Comparison of ENCODE assay signal across 25 cellular contexts in the genomic region with DNA sequence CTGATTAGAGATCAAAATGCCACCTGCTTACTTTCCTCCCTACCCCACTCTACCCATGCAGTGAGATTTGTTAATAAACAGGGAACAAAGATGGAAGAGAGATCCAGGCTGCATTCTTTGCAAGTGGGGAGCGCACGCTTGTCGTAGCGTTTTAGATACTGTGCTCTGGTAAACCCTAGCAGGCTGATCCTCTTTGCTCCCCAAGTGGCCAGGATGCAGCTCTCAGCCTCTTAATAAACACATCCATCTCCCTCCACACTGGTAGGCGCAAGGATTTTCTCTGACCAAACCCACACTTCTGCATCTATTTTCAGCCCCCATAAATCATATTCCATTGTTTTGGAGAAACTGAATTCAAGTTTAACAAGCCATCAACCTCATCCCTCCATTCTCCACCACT. TPM values are rescaled to one million over a fixed set of nuclear protein-coding genes. Genes with fewer than 3 reads are reported as not detected.
A peak's percentile ranks its signal among the peaks of the same experiment; 100 is the strongest.
DNase-seq lines count a peak whose midpoint lies in the region; ATAC-seq and TF ChIP-seq lines count a peak whose summit lies in the region.
"Had no signal": no experiment of that assay in that cellular context is flagged by ENCODE, and none has a peak within 500 bp of the region (broad histone marks: within the 10 kb centered on the region; RNA-seq: fewer than 3 reads in every experiment).

No MANE protein-coding gene starts in this region.

- H3K9me3 Mint-ChIP-seq in activated naive CD8-positive, alpha-beta T cell treated with anti-CD3 and anti-CD28 coated beads for 36 hours = peaks cover 2% of the 10 kb centered on the region

- peaks cover 14% of the 10 kb centered on the region for H4K20me1 ChIP-seq in neural cell (ENCODE audit: insufficient read depth)

- H3K36me3 Mint-ChIP-seq in activated naive CD8-positive, alpha-beta T cell treated with anti-CD3 and anti-CD28 coated beads for 36 hours = peaks cover 4% of the 10 kb centered on the region
- H3K36me3 Mint-ChIP-seq: activated naive CD4-positive, alpha-beta T cell treated with anti-CD3 and anti-CD28 coated beads, Interleukin-2, amount 10 ng/mL, durations not matched to agents 7 days and 5 days had no signal

- no peaks in the 10 kb centered on the region for H3K36me3 ChIP-seq in neural cell (ENCODE audit: insufficient read depth, low read length)
- H3K36me3 ChIP-seq: esophagus squamous epithelium, gastrocnemius medialis, right atrium auricular region, tibial artery had no signal

- H3K27me3 ChIP-seq in neural cell (ENCODE audit: insufficient read depth, low read depth, low read length) = no peaks in the 10 kb centered on the region
- H3K27me3 ChIP-seq: right atrium auricular region, SJCRH30 had no signal

- TF ChIP-seq CTCF in neural cell (IDR thresholded peaks at IDR 0.05; ENCODE audit: poor library complexity, severe bottlenecking) = peak; percentile 13

- ATAC-seq in GM21367 (IDR thresholded peaks at IDR 0.05; ENCODE audit: unreplicated experiment) = no peak
- no peak for ATAC-seq in HG02798 (IDR thresholded peaks at IDR 0.05; ENCODE audit: poor library complexity, unreplicated experiment)
- ATAC-seq: activated CD8-positive, alpha-beta memory T cell treated with anti-CD3 and anti-CD28 coated beads, Interleukin-2, amount 10 ng/mL, durations not matched to agents 7 days and 5 days; gastrocnemius medialis had no signal

- H3K4me3 ChIP-seq in neural cell (ENCODE audit: low read length) = peak overlapping the region; percentile 90
- H3K4me3 ChIP-seq: esophagus squamous epithelium, gastrocnemius medialis, right atrium auricular region, tibial artery had no signal

- H3K4me1 Mint-ChIP-seq in activated naive CD8-positive, alpha-beta T cell treated with anti-CD3 and anti-CD28 coated beads for 36 hours = peaks cover 10% of the 10 kb centered on the region

- H3K4me2 ChIP-seq in neural cell (ENCODE audit: low read length) = peak overlapping the region; percentile 100

- peak overlapping the region; percentile 41 for H3K9ac ChIP-seq in neural cell (ENCODE audit: low read length)

- H2AFZ ChIP-seq in neural cell (ENCODE audit: low read depth, low read length) = no peak overlapping the region

- H3K9me3 ChIP-seq in neural cell (ENCODE audit: low read length) = no peaks in the 10 kb centered on the region
- H3K9me3 ChIP-seq: gastrocnemius medialis, right atrium auricular region, SJCRH30, tibial artery had no signal

- peaks cover 70% of the 10 kb centered on the region for H3K27me3 Mint-ChIP-seq in activated naive CD8-positive, alpha-beta T cell treated with anti-CD3 and anti-CD28 coated beads for 36 hours

- TF ChIP-seq RAD21 in neural cell (conservative IDR thresholded peaks at IDR 0.05) = no peak

- H3K9me2 ChIP-seq in neural cell (ENCODE audit: insufficient read depth, low read length) = no peaks in the 10 kb centered on the region

- no peaks in the 10 kb centered on the region for H3F3A ChIP-seq in neural cell (ENCODE audit: insufficient read depth, low read length, poor library complexity, severe bottlenecking)

- no peak overlapping the region for H3K27ac Mint-ChIP-seq in activated naive CD8-positive, alpha-beta T cell treated with anti-CD3 and anti-CD28 coated beads for 36 hours
- H3K27ac Mint-ChIP-seq: activated CD4-positive, alpha-beta T cell treated with anti-CD3 and anti-CD28 coated beads, Interleukin-2, amount 10 ng/mL, durations not matched to agents 24 days and 14 days; activated CD8-positive, alpha-beta memory T cell treated with anti-CD3 and anti-CD28 coated beads, Interleukin-2, amount 10 ng/mL, durations not matched to agents 7 days and 5 days; activated naive CD4-positive, alpha-beta T cell treated with anti-CD3 and anti-CD28 coated beads, Interleukin-2, amount 10 ng/mL, durations not matched to agents 7 days and 5 days; CD4-positive, alpha-beta T cell; stimulated activated naive CD8-positive, alpha-beta T cell treated with anti-CD3 and anti-CD28 coated beads, Interleukin-15, Interleukin-2, amounts not matched to agents 100 ng/mL and 50 ng/mL, for 24 hours had no signal

- H3K4me3 Mint-ChIP-seq in activated naive CD8-positive, alpha-beta T cell treated with anti-CD3 and anti-CD28 coated beads for 36 hours = no peak overlapping the region
- H3K4me3 Mint-ChIP-seq: activated CD4-positive, alpha-beta T cell treated with anti-CD3 and anti-CD28 coated beads, Interleukin-2, amount 10 ng/mL, durations not matched to agents 24 days and 14 days; activated CD8-positive, alpha-beta memory T cell treated with anti-CD3 and anti-CD28 coated beads, Interleukin-2, amount 10 ng/mL, durations not matched to agents 7 days and 5 days; activated naive CD4-positive, alpha-beta T cell treated with anti-CD3 and anti-CD28 coated beads, Interleukin-2, amount 10 ng/mL, durations not matched to agents 7 days and 5 days; CD4-positive, alpha-beta T cell; stimulated activated naive CD8-positive, alpha-beta T cell treated with anti-CD3 and anti-CD28 coated beads, Interleukin-15, Interleukin-2, amounts not matched to agents 100 ng/mL and 50 ng/mL, for 24 hours had no signal

- peaks cover 57% of the 10 kb centered on the region for H3K79me2 ChIP-seq in neural cell (replicated peaks; ENCODE audit: insufficient read depth, low read length)

- TF ChIP-seq EP300 in neural cell (conservative IDR thresholded peaks at IDR 0.05; ENCODE audit: poor library complexity, severe bottlenecking) = no peak

- H3K27ac ChIP-seq in caudate nucleus (ENCODE audit: low read depth, low read length) (peak overlapping the region; percentile 19), neural cell (ENCODE audit: low read length) (no peak overlapping the region)
- H3K27ac ChIP-seq: 22Rv1, esophagus squamous epithelium, gastrocnemius medialis, HL-60, right atrium auricular region, SJCRH30, tibial artery had no signal

- DNase-seq in DMS 273 (lab: John Stamatoyannopoulos, UW; ENCODE audit: unreplicated experiment) (peak; percentile 21), DMS 273 treated with DMSO at 0.1 percent for 48 hours (lab: John Stamatoyannopoulos, UW) (no peak), NCI-H187 (lab: John Stamatoyannopoulos, UW) (peak; percentile 17 to 60), caudate nucleus (lab: John Stamatoyannopoulos, UW) (peak in 3 of 61 donors; percentile 19 to 76 (median 42))
- DNase-seq in activated naive CD8-positive, alpha-beta T cell treated with anti-CD3 and anti-CD28 coated beads for 36 hours = no peak
- DNase-seq: activated CD4-positive, alpha-beta T cell treated with anti-CD3 and anti-CD28 coated beads, Interleukin-2, amount 10 ng/mL, durations not matched to agents 24 days and 14 days; activated CD8-positive, alpha-beta memory T cell treated with anti-CD3 and anti-CD28 coated beads, Interleukin-2, amount 10 ng/mL, durations not matched to agents 7 days and 5 days; activated naive CD4-positive, alpha-beta T cell treated with anti-CD3 and anti-CD28 coated beads, Interleukin-2, amount 10 ng/mL, durations not matched to agents 7 days and 5 days; aorta; CD4-positive, alpha-beta T cell; DMS53; effector CD4-positive, alpha-beta T cell; esophagus squamous epithelium; gastrocnemius medialis; NCI-H1105 treated with DMSO at 0.1 percent for 48 hours; NK-92 treated with Interleukin-12 subunit alpha and Interleukin-12 subunit beta, amount 100 ng/mL, for 24 hours; SJCRH30; tibial artery had no signal

TF ChIP-seq in neural cell, 6 proteins besides CTCF, POLR2A, EP300 and RAD21:
- TF ChIP-seq TAF1 (IDR thresholded peaks at IDR 0.05; ENCODE audit: low read depth) (no peak), EZH2 (IDR thresholded peaks at IDR 0.05; ENCODE audit: borderline replicate concordance, insufficient read depth, low read length, poor library complexity, severe bottlenecking) (no peak), MXI1 (conservative IDR thresholded peaks at IDR 0.05; ENCODE audit: poor library complexity, severe bottlenecking) (no peak), POLR2AphosphoS5 (IDR thresholded peaks at IDR 0.05) (no peak), REST (IDR thresholded peaks at IDR 0.05; ENCODE audit: borderline replicate concordance) (no peak), SMC3 (conservative IDR thresholded peaks at IDR 0.05; ENCODE audit: poor library complexity) (no peak)
TF ChIP-seq in neural cell: peak in this region for 0.

RNA-seq across cellular contexts. Expression of gene PGBD5, which starts 2.9 kb away (rescaled TPM):
- polyA plus RNA-seq in neural cell = 16.3 and 17.3 TPM in 2 replicates
- 28.6 and 34.3 TPM in 2 replicates for polyA minus RNA-seq in neural cell
- total RNA-seq in activated naive CD8-positive, alpha-beta T cell treated with anti-CD3 and anti-CD28 coated beads for 36 hours = not detected
- total RNA-seq: activated CD8-positive, alpha-beta memory T cell treated with anti-CD3 and anti-CD28 coated beads, Interleukin-2, amount 10 ng/mL, durations not matched to agents 7 days and 5 days; CD4-positive, alpha-beta T cell had no signal

Comparison
In these comparisons a context has a peak if more than half of its experiments do, and no peak if none do; other contexts are left out.
1. DNase-seq: peak in DMS 273 (single experiment) and NCI-H187 (2 of 2); none in DMS 273 treated with DMSO at 0.1 percent for 48 hours (single experiment) and activated naive CD8-positive, alpha-beta T cell treated with anti-CD3 and anti-CD28 coated beads for 36 hours (single experiment).